2 cellular contexts compared by ENCODE assay signal in the genomic region with DNA sequence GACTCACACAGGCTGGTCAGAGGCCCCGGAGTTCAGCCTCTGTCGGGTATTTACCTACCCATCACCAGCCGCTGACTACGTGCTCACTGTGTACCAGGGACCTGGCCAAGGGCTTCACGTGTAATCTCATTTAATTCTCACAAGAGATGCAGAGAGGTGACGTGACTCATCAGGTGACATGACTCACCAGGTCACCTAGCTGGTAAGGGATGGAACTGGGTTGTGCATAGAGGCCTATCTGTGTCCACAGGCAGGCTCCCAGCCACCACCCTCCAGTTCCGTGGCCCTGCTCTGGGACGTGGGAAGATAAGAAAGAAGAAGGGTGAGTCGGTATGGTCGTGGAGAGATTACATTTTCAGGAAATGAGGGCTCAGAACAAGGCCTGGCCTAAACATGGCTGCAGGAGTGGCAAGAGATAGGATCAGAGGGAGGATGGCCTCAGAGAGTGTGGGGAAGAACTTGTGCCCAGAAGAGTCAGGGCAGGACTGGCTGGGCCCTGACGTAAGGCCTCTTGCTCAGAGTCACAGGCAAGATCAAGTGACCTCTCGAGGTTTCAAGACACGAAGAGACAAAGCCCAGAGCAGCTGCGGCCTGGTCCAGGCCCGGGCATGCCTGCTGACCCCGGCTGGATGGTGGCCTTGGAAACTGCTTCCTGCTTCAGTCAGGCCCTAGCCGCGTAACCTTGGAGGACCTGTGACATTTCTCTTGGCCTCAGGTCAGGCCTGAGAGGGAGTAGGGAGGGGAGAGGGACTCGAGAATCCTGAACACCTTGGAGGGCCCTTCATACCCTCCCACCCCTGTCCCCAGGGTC.
A peak's percentile ranks its signal among the peaks of the same experiment; 100 is the strongest.
TF ChIP-seq lines count a peak whose summit lies in the region.

No MANE protein-coding gene starts in this region.

TF ChIP-seq in K562, 482 proteins besides CTCF, POLR2A, EP300 and RAD21 (continued from another document and continues in another):
- TF ChIP-seq, protein P1, sequence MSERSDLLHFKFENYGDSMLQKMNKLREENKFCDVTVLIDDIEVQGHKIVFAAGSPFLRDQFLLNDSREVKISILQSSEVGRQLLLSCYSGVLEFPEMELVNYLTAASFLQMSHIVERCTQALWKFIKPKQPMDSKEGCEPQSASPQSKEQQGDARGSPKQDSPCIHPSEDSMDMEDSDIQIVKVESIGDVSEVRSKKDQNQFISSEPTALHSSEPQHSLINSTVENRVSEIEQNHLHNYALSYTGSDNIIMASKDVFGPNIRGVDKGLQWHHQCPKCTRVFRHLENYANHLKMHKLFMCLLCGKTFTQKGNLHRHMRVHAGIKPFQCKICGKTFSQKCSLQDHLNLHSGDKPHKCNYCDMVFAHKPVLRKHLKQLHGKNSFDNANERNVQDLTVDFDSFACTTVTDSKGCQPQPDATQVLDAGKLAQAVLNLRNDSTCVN (CRISPR knock-in tag; IDR thresholded peaks at IDR 0.05) = peak; percentile 97; the same call in 1 of the 2 replicates
- TF ChIP-seq ZNF174 (CRISPR knock-in tag; IDR thresholded peaks at IDR 0.05) (no peak), CBX5 (IDR thresholded peaks at IDR 0.05; ENCODE audit: borderline replicate concordance, low read depth) (no peak), ERF (CRISPR knock-in tag; IDR thresholded peaks at IDR 0.05) (peak; percentile 94), SRSF7 (optimal IDR thresholded peaks at IDR 0.05; ENCODE audit: low read depth, low read length) (no peak), FOXA3 (CRISPR knock-in tag; conservative IDR thresholded peaks at IDR 0.05 in 1 of 2, IDR thresholded peaks at IDR 0.05 in 1 of 2) (peak; percentile 24 to 96), ZEB2 (IDR thresholded peaks at IDR 0.05) (peak; percentile 100), JUN (IDR thresholded peaks at IDR 0.05; ENCODE audit: borderline replicate concordance, low read depth, low read length) (peak; percentile 99), JUN (CRISPR knock-in tag; IDR thresholded peaks at IDR 0.05; ENCODE audit: borderline replicate concordance) (peak; percentile 100), CBX2 (IDR thresholded peaks at IDR 0.05; ENCODE audit: insufficient read depth, low read length, poor library complexity, severe bottlenecking) (no peak), MBD2 (IDR thresholded peaks at IDR 0.05; ENCODE audit: borderline replicate concordance, low read depth) (peak; percentile 97), RFX7 (CRISPR knock-in tag; IDR thresholded peaks at IDR 0.05) (no peak)
- TF ChIP-seq, protein P2, sequence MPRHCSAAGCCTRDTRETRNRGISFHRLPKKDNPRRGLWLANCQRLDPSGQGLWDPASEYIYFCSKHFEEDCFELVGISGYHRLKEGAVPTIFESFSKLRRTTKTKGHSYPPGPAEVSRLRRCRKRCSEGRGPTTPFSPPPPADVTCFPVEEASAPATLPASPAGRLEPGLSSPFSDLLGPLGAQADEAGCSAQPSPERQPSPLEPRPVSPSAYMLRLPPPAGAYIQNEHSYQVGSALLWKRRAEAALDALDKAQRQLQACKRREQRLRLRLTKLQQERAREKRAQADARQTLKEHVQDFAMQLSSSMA (CRISPR knock-in tag; IDR thresholded peaks at IDR 0.05) = no peak
- TF ChIP-seq, protein P3, sequence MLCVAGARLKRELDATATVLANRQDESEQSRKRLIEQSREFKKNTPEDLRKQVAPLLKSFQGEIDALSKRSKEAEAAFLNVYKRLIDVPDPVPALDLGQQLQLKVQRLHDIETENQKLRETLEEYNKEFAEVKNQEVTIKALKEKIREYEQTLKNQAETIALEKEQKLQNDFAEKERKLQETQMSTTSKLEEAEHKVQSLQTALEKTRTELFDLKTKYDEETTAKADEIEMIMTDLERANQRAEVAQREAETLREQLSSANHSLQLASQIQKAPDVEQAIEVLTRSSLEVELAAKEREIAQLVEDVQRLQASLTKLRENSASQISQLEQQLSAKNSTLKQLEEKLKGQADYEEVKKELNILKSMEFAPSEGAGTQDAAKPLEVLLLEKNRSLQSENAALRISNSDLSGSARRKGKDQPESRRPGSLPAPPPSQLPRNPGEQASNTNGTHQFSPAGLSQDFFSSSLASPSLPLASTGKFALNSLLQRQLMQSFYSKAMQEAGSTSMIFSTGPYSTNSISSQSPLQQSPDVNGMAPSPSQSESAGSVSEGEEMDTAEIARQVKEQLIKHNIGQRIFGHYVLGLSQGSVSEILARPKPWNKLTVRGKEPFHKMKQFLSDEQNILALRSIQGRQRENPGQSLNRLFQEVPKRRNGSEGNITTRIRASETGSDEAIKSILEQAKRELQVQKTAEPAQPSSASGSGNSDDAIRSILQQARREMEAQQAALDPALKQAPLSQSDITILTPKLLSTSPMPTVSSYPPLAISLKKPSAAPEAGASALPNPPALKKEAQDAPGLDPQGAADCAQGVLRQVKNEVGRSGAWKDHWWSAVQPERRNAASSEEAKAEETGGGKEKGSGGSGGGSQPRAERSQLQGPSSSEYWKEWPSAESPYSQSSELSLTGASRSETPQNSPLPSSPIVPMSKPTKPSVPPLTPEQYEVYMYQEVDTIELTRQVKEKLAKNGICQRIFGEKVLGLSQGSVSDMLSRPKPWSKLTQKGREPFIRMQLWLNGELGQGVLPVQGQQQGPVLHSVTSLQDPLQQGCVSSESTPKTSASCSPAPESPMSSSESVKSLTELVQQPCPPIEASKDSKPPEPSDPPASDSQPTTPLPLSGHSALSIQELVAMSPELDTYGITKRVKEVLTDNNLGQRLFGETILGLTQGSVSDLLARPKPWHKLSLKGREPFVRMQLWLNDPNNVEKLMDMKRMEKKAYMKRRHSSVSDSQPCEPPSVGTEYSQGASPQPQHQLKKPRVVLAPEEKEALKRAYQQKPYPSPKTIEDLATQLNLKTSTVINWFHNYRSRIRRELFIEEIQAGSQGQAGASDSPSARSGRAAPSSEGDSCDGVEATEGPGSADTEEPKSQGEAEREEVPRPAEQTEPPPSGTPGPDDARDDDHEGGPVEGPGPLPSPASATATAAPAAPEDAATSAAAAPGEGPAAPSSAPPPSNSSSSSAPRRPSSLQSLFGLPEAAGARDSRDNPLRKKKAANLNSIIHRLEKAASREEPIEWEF (CRISPR knock-in tag; IDR thresholded peaks at IDR 0.05) = peak; percentile 99
- TF ChIP-seq, protein P4, sequence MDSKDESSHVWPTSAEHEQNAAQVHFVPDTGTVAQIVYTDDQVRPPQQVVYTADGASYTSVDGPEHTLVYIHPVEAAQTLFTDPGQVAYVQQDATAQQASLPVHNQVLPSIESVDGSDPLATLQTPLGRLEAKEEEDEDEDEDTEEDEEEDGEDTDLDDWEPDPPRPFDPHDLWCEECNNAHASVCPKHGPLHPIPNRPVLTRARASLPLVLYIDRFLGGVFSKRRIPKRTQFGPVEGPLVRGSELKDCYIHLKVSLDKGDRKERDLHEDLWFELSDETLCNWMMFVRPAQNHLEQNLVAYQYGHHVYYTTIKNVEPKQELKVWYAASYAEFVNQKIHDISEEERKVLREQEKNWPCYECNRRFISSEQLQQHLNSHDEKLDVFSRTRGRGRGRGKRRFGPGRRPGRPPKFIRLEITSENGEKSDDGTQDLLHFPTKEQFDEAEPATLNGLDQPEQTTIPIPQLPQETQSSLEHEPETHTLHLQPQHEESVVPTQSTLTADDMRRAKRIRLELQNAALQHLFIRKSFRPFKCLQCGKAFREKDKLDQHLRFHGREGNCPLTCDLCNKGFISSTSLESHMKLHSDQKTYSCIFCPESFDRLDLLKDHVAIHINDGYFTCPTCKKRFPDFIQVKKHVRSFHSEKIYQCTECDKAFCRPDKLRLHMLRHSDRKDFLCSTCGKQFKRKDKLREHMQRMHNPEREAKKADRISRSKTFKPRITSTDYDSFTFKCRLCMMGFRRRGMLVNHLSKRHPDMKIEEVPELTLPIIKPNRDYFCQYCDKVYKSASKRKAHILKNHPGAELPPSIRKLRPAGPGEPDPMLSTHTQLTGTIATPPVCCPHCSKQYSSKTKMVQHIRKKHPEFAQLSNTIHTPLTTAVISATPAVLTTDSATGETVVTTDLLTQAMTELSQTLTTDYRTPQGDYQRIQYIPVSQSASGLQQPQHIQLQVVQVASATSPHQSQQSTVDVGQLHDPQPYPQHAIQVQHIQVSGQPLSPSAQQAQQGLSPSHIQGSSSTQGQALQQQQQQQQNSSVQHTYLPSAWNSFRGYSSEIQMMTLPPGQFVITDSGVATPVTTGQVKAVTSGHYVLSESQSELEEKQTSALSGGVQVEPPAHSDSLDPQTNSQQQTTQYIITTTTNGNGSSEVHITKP (IDR thresholded peaks at IDR 0.05; ENCODE audit: partially characterized antibody) = peak; percentile 83

TF ChIP-seq in HepG2, 621 proteins besides CTCF, POLR2A, EP300 and RAD21 (continued from another document and continues in another):
- 0 out of 2 replicates have a peak, but pooled peaks have one; percentile 33 for TF ChIP-seq KMT2A (CRISPR knock-in tag; IDR thresholded peaks at IDR 0.05)
- TF ChIP-seq, protein P5, sequence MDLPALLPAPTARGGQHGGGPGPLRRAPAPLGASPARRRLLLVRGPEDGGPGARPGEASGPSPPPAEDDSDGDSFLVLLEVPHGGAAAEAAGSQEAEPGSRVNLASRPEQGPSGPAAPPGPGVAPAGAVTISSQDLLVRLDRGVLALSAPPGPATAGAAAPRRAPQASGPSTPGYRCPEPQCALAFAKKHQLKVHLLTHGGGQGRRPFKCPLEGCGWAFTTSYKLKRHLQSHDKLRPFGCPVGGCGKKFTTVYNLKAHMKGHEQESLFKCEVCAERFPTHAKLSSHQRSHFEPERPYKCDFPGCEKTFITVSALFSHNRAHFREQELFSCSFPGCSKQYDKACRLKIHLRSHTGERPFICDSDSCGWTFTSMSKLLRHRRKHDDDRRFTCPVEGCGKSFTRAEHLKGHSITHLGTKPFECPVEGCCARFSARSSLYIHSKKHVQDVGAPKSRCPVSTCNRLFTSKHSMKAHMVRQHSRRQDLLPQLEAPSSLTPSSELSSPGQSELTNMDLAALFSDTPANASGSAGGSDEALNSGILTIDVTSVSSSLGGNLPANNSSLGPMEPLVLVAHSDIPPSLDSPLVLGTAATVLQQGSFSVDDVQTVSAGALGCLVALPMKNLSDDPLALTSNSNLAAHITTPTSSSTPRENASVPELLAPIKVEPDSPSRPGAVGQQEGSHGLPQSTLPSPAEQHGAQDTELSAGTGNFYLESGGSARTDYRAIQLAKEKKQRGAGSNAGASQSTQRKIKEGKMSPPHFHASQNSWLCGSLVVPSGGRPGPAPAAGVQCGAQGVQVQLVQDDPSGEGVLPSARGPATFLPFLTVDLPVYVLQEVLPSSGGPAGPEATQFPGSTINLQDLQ (CRISPR knock-in tag; IDR thresholded peaks at IDR 0.05) = no peak
- TF ChIP-seq NCOR1 (IDR thresholded peaks at IDR 0.05; ENCODE audit: borderline replicate concordance, low read length) = no peak
- no peak for TF ChIP-seq PRPF4 (IDR thresholded peaks at IDR 0.05; ENCODE audit: low read depth, low read length, poor library complexity, severe bottlenecking)
- TF ChIP-seq, protein P6, sequence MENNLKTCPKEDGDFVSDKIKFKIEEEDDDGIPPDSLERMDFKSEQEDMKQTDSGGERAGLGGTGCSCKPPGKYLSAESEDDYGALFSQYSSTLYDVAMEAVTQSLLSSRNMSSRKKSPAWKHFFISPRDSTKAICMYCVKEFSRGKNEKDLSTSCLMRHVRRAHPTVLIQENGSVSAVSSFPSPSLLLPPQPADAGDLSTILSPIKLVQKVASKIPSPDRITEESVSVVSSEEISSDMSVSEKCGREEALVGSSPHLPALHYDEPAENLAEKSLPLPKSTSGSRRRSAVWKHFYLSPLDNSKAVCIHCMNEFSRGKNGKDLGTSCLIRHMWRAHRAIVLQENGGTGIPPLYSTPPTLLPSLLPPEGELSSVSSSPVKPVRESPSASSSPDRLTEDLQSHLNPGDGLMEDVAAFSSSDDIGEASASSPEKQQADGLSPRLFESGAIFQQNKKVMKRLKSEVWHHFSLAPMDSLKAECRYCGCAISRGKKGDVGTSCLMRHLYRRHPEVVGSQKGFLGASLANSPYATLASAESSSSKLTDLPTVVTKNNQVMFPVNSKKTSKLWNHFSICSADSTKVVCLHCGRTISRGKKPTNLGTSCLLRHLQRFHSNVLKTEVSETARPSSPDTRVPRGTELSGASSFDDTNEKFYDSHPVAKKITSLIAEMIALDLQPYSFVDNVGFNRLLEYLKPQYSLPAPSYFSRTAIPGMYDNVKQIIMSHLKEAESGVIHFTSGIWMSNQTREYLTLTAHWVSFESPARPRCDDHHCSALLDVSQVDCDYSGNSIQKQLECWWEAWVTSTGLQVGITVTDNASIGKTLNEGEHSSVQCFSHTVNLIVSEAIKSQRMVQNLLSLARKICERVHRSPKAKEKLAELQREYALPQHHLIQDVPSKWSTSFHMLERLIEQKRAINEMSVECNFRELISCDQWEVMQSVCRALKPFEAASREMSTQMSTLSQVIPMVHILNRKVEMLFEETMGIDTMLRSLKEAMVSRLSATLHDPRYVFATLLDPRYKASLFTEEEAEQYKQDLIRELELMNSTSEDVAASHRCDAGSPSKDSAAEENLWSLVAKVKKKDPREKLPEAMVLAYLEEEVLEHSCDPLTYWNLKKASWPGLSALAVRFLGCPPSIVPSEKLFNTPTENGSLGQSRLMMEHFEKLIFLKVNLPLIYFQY (CRISPR knock-in tag; IDR thresholded peaks at IDR 0.05; ENCODE audit: borderline replicate concordance) = peak; percentile 47; the same call in 1 of the 2 replicates
- no peak for TF ChIP-seq GTF2F1 (IDR thresholded peaks at IDR 0.05; ENCODE audit: low read length)
- TF ChIP-seq ZNF430 (CRISPR knock-in tag; IDR thresholded peaks at IDR 0.05) = peak; percentile 86
- TF ChIP-seq, protein P7, sequence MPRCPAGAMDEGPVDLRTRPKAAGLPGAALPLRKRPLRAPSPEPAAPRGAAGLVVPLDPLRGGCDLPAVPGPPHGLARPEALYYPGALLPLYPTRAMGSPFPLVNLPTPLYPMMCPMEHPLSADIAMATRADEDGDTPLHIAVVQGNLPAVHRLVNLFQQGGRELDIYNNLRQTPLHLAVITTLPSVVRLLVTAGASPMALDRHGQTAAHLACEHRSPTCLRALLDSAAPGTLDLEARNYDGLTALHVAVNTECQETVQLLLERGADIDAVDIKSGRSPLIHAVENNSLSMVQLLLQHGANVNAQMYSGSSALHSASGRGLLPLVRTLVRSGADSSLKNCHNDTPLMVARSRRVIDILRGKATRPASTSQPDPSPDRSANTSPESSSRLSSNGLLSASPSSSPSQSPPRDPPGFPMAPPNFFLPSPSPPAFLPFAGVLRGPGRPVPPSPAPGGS (CRISPR knock-in tag; IDR thresholded peaks at IDR 0.05) = 0 out of 2 replicates have a peak, but pooled peaks have one; percentile 60
